Comparison of ENCODE assay signal across 1 cellular context in genomic region chr1:91555821-91556531, GRCh38.
TF ChIP-seq lines count a peak whose summit lies in the region.

No MANE protein-coding gene starts in this region.

TF ChIP-seq in GM23338, 12 proteins besides CTCF, POLR2A, EP300 and RAD21 (continued from another document):
- TF ChIP-seq ZNF462 (CRISPR knock-in tag; IDR thresholded peaks at IDR 0.05): no peak
- no peak for TF ChIP-seq JUNB (IDR thresholded peaks at IDR 0.05; ENCODE audit: unreplicated experiment)
- no peak for TF ChIP-seq CREB1 (CRISPR knock-in tag; IDR thresholded peaks at IDR 0.05; ENCODE audit: low read depth)
TF ChIP-seq in GM23338: peak in this region for 0.
